21 cellular contexts compared by ENCODE assay signal in the genomic region with DNA sequence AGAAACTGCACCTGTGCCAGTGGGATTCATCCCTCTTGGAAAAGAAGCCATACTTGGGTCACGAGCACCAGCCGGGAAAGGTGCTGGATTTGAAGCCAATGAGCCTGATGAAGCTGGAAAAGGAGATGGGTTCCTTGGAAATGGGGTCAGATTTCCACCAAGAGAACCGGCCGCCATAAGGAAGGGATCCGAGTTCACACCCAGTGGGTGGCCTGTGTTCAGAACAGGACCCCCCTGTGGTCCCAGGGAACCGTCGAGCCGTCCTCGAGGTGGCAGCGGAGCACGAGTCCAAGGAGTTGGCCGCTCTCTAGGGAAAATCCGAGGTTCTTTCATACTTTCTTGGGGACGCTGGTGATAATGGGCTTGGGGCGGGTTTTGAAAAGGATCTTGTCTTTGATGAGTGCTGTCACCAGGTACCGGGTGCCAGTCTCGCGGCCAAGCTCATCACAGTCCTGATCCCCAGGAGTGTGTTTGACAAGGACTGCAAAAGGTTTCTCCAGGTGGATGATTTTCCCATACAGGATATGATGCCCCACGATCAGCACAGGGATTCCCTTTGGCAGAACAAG.
"Had no signal": no experiment of that assay in that cellular context is flagged by ENCODE, and none has a peak within 500 bp of the region (broad histone marks: within the 10 kb centered on the region; RNA-seq: fewer than 3 reads in every experiment).

No MANE protein-coding gene starts in this region.

- H3K4me3 ChIP-seq: esophagus squamous epithelium, gastroesophageal sphincter, left lung, lower lobe of right lung, right atrium auricular region, suprapubic skin, thyroid gland, uterus had no signal

- H3K36me3 Mint-ChIP-seq: natural killer cell had no signal

- H3K9me3 Mint-ChIP-seq: dendritic cell treated with granulocyte-macrophage colony-stimulating factor and Interleukin-4, amounts not matched to agents 40 ng/mL and 50 ng/mL, for 4 days; memory B cell; mesothelial cell of epicardium; natural killer cell; neural crest cell; type B pancreatic cell had no signal

- H3K9me3 ChIP-seq: esophagus squamous epithelium, gastroesophageal sphincter, left lung, lower lobe of right lung, right atrium auricular region, suprapubic skin, thyroid gland, uterus had no signal

- DNase-seq: esophagus squamous epithelium; foreskin fibroblast; glutamatergic neuron; islet precursor cell; left lung; lower lobe of right lung; natural killer cell; posterior cingulate gyrus; small intestine; stimulated activated CD4-positive, alpha-beta T cell treated with anti-CD3 and anti-CD28 coated beads, Interleukin-2, amount 100 ng/mL, for 48 hours; stimulated activated naive CD8-positive, alpha-beta T cell treated with anti-CD3 and anti-CD28 coated beads, Interleukin-15, Interleukin-2, amounts not matched to agents 100 U/mL and 50 U/mL, for 24 hours; thyroid gland; uterus had no signal

- H3K27ac ChIP-seq: esophagus squamous epithelium, gastroesophageal sphincter, left lung, lower lobe of right lung, right atrium auricular region, suprapubic skin, uterus had no signal

- H3K4me1 ChIP-seq: left lung, uterus had no signal

- H3K36me3 ChIP-seq: uterus had no signal

- H3K4me3 Mint-ChIP-seq: dendritic cell treated with granulocyte-macrophage colony-stimulating factor and Interleukin-4, amounts not matched to agents 40 ng/mL and 50 ng/mL, for 4 days; memory B cell; mesothelial cell of epicardium; natural killer cell; neural crest cell; type B pancreatic cell had no signal

- H3K27me3 Mint-ChIP-seq: dendritic cell treated with granulocyte-macrophage colony-stimulating factor and Interleukin-4, amounts not matched to agents 40 ng/mL and 50 ng/mL, for 4 days; memory B cell; type B pancreatic cell had no signal

- H3K4me1 Mint-ChIP-seq: mesothelial cell of epicardium had no signal

- ATAC-seq: gastroesophageal sphincter; left lung; natural killer cell; stimulated activated naive CD8-positive, alpha-beta T cell treated with anti-CD3 and anti-CD28 coated beads, Interleukin-15, Interleukin-2, amounts not matched to agents 100 U/mL and 50 U/mL, for 24 hours had no signal

- H3K27me3 ChIP-seq: esophagus squamous epithelium, gastroesophageal sphincter, left lung, right atrium auricular region, suprapubic skin, thyroid gland, uterus had no signal

- H3K27ac Mint-ChIP-seq: dendritic cell treated with granulocyte-macrophage colony-stimulating factor and Interleukin-4, amounts not matched to agents 40 ng/mL and 50 ng/mL, for 4 days; memory B cell; mesothelial cell of epicardium; natural killer cell; type B pancreatic cell had no signal
